Comparison of ENCODE assay signal across 21 cellular contexts in the genomic region with DNA sequence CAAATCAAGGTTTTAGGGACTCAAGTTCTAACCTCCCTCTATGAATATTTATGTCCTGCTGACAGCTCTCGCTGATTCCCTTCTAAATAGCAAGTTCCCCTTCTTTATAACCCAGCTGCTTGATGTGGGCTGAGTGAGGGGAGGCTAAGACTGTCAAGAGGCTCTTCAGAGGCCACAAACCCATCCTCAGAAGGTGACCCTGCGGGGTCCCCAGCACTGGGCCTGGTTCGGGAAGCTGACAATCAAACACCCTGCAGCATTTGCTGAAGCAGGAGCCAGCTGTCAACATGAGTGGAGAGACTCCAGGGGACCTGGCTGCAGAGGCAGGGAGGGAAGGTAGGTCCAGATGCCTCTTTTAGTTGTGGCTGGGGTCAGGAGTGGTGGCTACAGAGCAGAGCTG. TPM values are rescaled to one million over a fixed set of nuclear protein-coding genes. Genes with fewer than 3 reads are reported as not detected.
A peak's percentile ranks its signal among the peaks of the same experiment; 100 is the strongest.
DNase-seq lines count a peak whose midpoint lies in the region; ATAC-seq and TF ChIP-seq lines count a peak whose summit lies in the region.
"Had no signal": no experiment of that assay in that cellular context is flagged by ENCODE, and none has a peak within 500 bp of the region (broad histone marks: within the 10 kb centered on the region; RNA-seq: fewer than 3 reads in every experiment).

No MANE protein-coding gene starts in this region.

- peaks cover 59% of the 10 kb centered on the region for H3K4me1 Mint-ChIP-seq in glutamatergic neuron (ENCODE audit: low read depth, unreplicated experiment)

- no peaks in the 10 kb centered on the region for H3K27me3 ChIP-seq in cardiac muscle cell
- H3K27me3 ChIP-seq: adrenal gland; BLaER1 treated with 17β-estradiol and CSF1 and Interleukin-3, amounts not matched to agents 10 nM and 100 nM; neural progenitor cell; spleen; transverse colon had no signal

- TF ChIP-seq CTCF in cardiac muscle cell (IDR thresholded peaks at IDR 0.05; ENCODE audit: low read depth, low read length) (no peak), glutamatergic neuron (IDR thresholded peaks at IDR 0.05; ENCODE audit: partially characterized antibody, unreplicated experiment) (no peak)

- peak in 2 of 3 experiments; percentile 52 to 56 for DNase-seq in NCI-H1417 (lab: John Stamatoyannopoulos, UW)
- DNase-seq in NCI-H1417 treated with DMSO at 0.1 percent for 48 hours (lab: John Stamatoyannopoulos, UW): no peak
- peak in 1 of 2 donors; percentile 72 for DNase-seq in cardiac muscle cell (ENCODE audit: low read depth in 1 of 2, low spot score in 1 of 2)
- DNase-seq in Right ventricle myocardium superior: no peak
- no peak for DNase-seq in glutamatergic neuron
- DNase-seq: 8988T; activated T-cell treated with anti-CD3 and anti-CD28 coated beads for 4 hours; adrenal gland; effector CD4-positive, alpha-beta T cell; HCEC 1CT; Karpas-422; NCI-H1105 treated with DMSO at 0.1 percent for 48 hours; spleen; transverse colon had no signal

- no peak for ATAC-seq in Right ventricle myocardium superior (ENCODE audit: poor library complexity)
- no peak for ATAC-seq in HG03469 (IDR thresholded peaks at IDR 0.05; ENCODE audit: unreplicated experiment)
- ATAC-seq in GM18873 (IDR thresholded peaks at IDR 0.05; ENCODE audit: low FRiP score, unreplicated experiment): no peak
- no peak for ATAC-seq in HG02571 (IDR thresholded peaks at IDR 0.05; ENCODE audit: unreplicated experiment)
- ATAC-seq: Right ventricle myocardium inferior had no signal

- no peaks in the 10 kb centered on the region for H3K36me3 Mint-ChIP-seq in glutamatergic neuron (ENCODE audit: unreplicated experiment)

- peak overlapping the region; percentile 7 for H3K27ac ChIP-seq in cardiac muscle cell
- H3K27ac ChIP-seq: adrenal gland, neural progenitor cell, transverse colon had no signal

- intact Hi-C loops in Right ventricle myocardium superior (cut with DNase I): loop anchor here (5.0 kb wide), 1 partner anchor 79 kb away; no protein-coding TSS in a partner anchor

- H3K9me3 Mint-ChIP-seq in glutamatergic neuron (ENCODE audit: unreplicated experiment): peaks cover 10% of the 10 kb centered on the region
- H3K9me3 Mint-ChIP-seq: neural progenitor cell; T-helper 1 cell treated with Interleukin-12 subunit alpha and Interleukin-12 subunit beta and Interleukin-4 antibody, amounts not matched to agents 30 μg/mL and 1 μg/mL, for 36 hours had no signal

- no peaks in the 10 kb centered on the region for H3K9me3 ChIP-seq in cardiac muscle cell (ENCODE audit: low read depth)
- H3K9me3 ChIP-seq: adrenal gland; BLaER1 treated with 17β-estradiol and CSF1 and Interleukin-3, amounts not matched to agents 10 nM and 100 nM; spleen; transverse colon had no signal

- no peak overlapping the region for H3K4me3 ChIP-seq in cardiac muscle cell
- H3K4me3 ChIP-seq: adrenal gland; BLaER1 treated with 17β-estradiol and CSF1 and Interleukin-3, amounts not matched to agents 10 nM and 100 nM; neural progenitor cell; spleen; transverse colon had no signal

- no peaks in the 10 kb centered on the region for H3K36me3 ChIP-seq in cardiac muscle cell
- H3K36me3 ChIP-seq: adrenal gland, neural progenitor cell, transverse colon had no signal

- peak overlapping the region; percentile 86 for H3K27ac Mint-ChIP-seq in glutamatergic neuron (ENCODE audit: unreplicated experiment)
- H3K27ac Mint-ChIP-seq: T-helper 1 cell treated with Interleukin-12 subunit alpha and Interleukin-12 subunit beta and Interleukin-4 antibody, amounts not matched to agents 30 μg/mL and 1 μg/mL, for 36 hours had no signal

- H3K4me1 ChIP-seq in cardiac muscle cell (ENCODE audit: low read depth): peaks cover 18% of the 10 kb centered on the region

- peaks cover 7% of the 10 kb centered on the region for H3K27me3 Mint-ChIP-seq in glutamatergic neuron (ENCODE audit: unreplicated experiment)

- peak overlapping the region; percentile 17 for H3K4me3 Mint-ChIP-seq in glutamatergic neuron (ENCODE audit: unreplicated experiment)
- H3K4me3 Mint-ChIP-seq: neural progenitor cell; T-helper 1 cell treated with Interleukin-12 subunit alpha and Interleukin-12 subunit beta and Interleukin-4 antibody, amounts not matched to agents 30 μg/mL and 1 μg/mL, for 36 hours had no signal

RNA-seq across cellular contexts. Expression of gene CCDC167, which starts 11.8 kb away (rescaled TPM):
- total RNA-seq in cardiac muscle cell (48.5 and 81.0 TPM in 2 replicates), Right ventricle myocardium superior (24.4 TPM), glutamatergic neuron (ENCODE audit: unreplicated experiment) (58.4 TPM)
- polyA plus RNA-seq in cardiac muscle cell: 82.5 and 99.2 TPM in 2 replicates

RNA-seq across cellular contexts. Expression of gene CMTR1, which starts 54.9 kb away (rescaled TPM):
- 40.7 and 53.3 TPM in 2 replicates for total RNA-seq in cardiac muscle cell
- polyA plus RNA-seq in cardiac muscle cell: 41.2 and 42.5 TPM in 2 replicates
- total RNA-seq in Right ventricle myocardium superior: 29.0 TPM
- total RNA-seq in glutamatergic neuron (ENCODE audit: unreplicated experiment): 61.6 TPM

Comparison
In these comparisons a context has a peak if more than half of its experiments do, and no peak if none do; other contexts are left out.
1. DNase-seq: peak in NCI-H1417 (2 of 3); none in NCI-H1417 treated with DMSO at 0.1 percent for 48 hours (single experiment), Right ventricle myocardium superior (single experiment) and glutamatergic neuron (single experiment).